Comparison of ENCODE assay signal across 8 cellular contexts in the genomic region with DNA sequence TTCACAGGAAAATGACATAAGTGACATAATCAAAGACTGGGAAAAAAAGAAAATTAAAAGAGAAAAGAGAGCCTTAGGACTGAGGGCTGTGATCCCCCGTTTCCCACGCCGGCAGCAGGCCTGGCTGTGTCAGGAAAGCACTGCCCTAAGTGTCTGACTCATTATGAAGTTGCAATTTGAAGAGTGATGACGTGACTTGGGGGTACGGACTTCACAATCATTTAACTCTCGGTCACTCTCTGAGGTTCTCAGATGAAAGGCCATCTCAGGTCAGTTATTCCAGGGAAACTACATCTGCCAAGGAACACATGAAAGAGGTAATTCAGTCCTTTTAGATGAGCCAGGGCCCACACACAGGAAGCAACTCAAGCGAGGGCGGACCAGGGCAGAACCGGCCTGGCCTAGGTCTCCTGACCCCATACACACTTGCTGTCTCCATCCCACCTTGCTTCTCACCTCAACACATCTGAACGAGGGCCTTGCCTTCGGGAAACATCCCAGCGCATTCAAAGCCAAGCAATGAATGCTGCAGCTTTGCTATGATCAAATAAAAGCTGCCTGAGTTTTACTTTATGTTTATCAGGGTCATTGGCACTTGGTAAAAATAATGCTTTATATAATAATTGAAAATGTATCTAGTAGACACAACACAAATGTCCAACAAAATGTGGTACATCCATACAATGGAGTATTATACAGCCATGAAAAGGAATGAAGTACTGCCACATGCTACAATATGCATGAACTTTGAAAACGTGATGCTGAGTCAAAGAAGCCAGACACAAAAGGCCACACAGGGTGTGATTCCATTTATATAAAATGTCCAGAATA. TPM values are rescaled to one million over a fixed set of nuclear protein-coding genes. Genes with fewer than 3 reads are reported as not detected.
DNase-seq lines count a peak whose midpoint lies in the region; ATAC-seq and TF ChIP-seq lines count a peak whose summit lies in the region.

No MANE protein-coding gene starts in this region.

- 48% methylated on average over 13 of the region's 13 CpGs for WGBS in esophagus muscularis mucosa

- intact Hi-C loops in esophagus muscularis mucosa (cut with DNase I) = loop anchor here (5.0 kb wide), 3 partner anchors 52 to 292 kb away; partner anchors contain the start of genes CORO1C, ISCU and SART3

- peak overlapping the region in 1 of 4 donors; percentile 0 for H3K4me3 ChIP-seq in esophagus muscularis mucosa
- H3K4me3 ChIP-seq in parathyroid adenoma (ENCODE audit: low read depth, low read length) = peak overlapping the region; percentile 8

- DNase-seq in GM13976 (ENCODE audit: low spot score) (peak; percentile 69), SK-MEL-5 (ENCODE audit: low read depth, low spot score) (peak; percentile 95), esophagus muscularis mucosa (ENCODE audit: extremely low spot score) (no peak), medulla oblongata (ENCODE audit: extremely low spot score) (no peak), NCI-H345 (lab: John Stamatoyannopoulos, UW) (no peak)
- no peak for DNase-seq in activated effector memory CD4-positive, alpha-beta T cell treated with anti-CD3 and anti-CD28 coated beads, Interleukin-2, amount 50 U/mL, for 16 hours

- H3K4me2 ChIP-seq in parathyroid adenoma (ENCODE audit: low read length) = peak overlapping the region; percentile 99

- no peak for TF ChIP-seq EP300 in esophagus muscularis mucosa (IDR thresholded peaks at IDR 0.05)

- H3K27ac ChIP-seq in esophagus muscularis mucosa (replicated peaks in 1 of 4) (peak overlapping the region; percentile 87 to 96 (median 91)), parathyroid adenoma (peak overlapping the region; percentile 92)

- H3K79me2 ChIP-seq in parathyroid adenoma = peaks cover 25% of the 10 kb centered on the region

- H3K4me1 ChIP-seq in esophagus muscularis mucosa (peaks cover 67 to 90% (median 89%) of the 10 kb centered on the region in 4 donors), parathyroid adenoma (peaks cover 25% of the 10 kb centered on the region)

- H3K27me3 ChIP-seq in esophagus muscularis mucosa = no peaks in the 10 kb centered on the region
- H3K27me3 ChIP-seq in parathyroid adenoma (ENCODE audit: control insufficient read depth, insufficient read depth, low read length) = no peaks in the 10 kb centered on the region

- TF ChIP-seq POLR2A in esophagus muscularis mucosa (IDR thresholded peaks at IDR 0.05; ENCODE audit: low read depth) = peak; percentile 40

- H3K36me3 ChIP-seq in esophagus muscularis mucosa = peaks cover 0 to 13% (median 3%) of the 10 kb centered on the region in 4 donors
- no peaks in the 10 kb centered on the region for H3K36me3 ChIP-seq in parathyroid adenoma (ENCODE audit: control insufficient read depth, insufficient read depth, low read length)

- no peak for ATAC-seq in GM19023 (IDR thresholded peaks at IDR 0.05; ENCODE audit: unreplicated experiment)

- H3K9me3 ChIP-seq in esophagus muscularis mucosa (no peaks in the 10 kb centered on the region), parathyroid adenoma (ENCODE audit: control insufficient read depth, low read length) (no peaks in the 10 kb centered on the region)

- TF ChIP-seq CTCF in GM13976 (IDR thresholded peaks at IDR 0.05; ENCODE audit: borderline replicate concordance, control extremely low read depth, extremely low read depth, insufficient read depth, missing control alignments) (no peak), esophagus muscularis mucosa (IDR thresholded peaks at IDR 0.05) (no peak), parathyroid adenoma (IDR thresholded peaks at IDR 0.05) (no peak)

- no peak overlapping the region for H2AFZ ChIP-seq in parathyroid adenoma

- in situ Hi-C loops in GM13976 (cut with MboI; ENCODE audit: low sequenced_read_pairs, unreplicated experiment) (no loop called here), SK-MEL-5 (cut with HindIII; ENCODE audit: low pct_unique_long_range_greater_than_20kb, low sequenced_read_pairs) (no loop called here)

- no peak overlapping the region for H3K9ac ChIP-seq in parathyroid adenoma

RNA-seq across cellular contexts. Expression of gene SSH1, which starts 2.7 kb away (rescaled TPM):
- total RNA-seq in SK-MEL-5 (2014; rRNA removed; shearing (Covaris generic)) = 51.8 and 52.6 TPM in 2 replicates
- 128 and 165 TPM in 2 replicates for polyA plus RNA-seq in SK-MEL-5 (2015; cell fraction: cytosol; rRNA removed)
- 131 and 150 TPM in 2 replicates for polyA plus RNA-seq in SK-MEL-5 (2015; cell fraction: nucleus; rRNA removed)
- total RNA-seq in esophagus muscularis mucosa = 10 to 100 TPM; 14.1 to 40.9 (median 28.7) TPM

RNA-seq across cellular contexts. Expression of gene DAO, which starts 25.2 kb away (rescaled TPM):
- total RNA-seq in SK-MEL-5 (2014; rRNA removed; shearing (Covaris generic)) = not detected in 2 replicates
- polyA plus RNA-seq in SK-MEL-5 (2015; cell fraction: cytosol; rRNA removed) = not detected in 2 replicates
- polyA plus RNA-seq in SK-MEL-5 (2015; cell fraction: nucleus; rRNA removed) = not detected in 2 replicates
- total RNA-seq in esophagus muscularis mucosa = not detected

Comparison
In these comparisons a context has a peak if more than half of its experiments do, and no peak if none do; other contexts are left out.
1. DNase-seq: peak in GM13976 (single experiment) and SK-MEL-5 (single experiment); none in esophagus muscularis mucosa (single experiment), medulla oblongata (single experiment), activated effector memory CD4-positive, alpha-beta T cell treated with anti-CD3 and anti-CD28 coated beads, Interleukin-2, amount 50 U/mL, for 16 hours (single experiment) and NCI-H345 (single experiment).